In genomic region chr3:159775372-159775961, GRCh38 we compare ENCODE assay signal across 7 cellular contexts.
DNase-seq lines count a peak whose midpoint lies in the region; ATAC-seq and TF ChIP-seq lines count a peak whose summit lies in the region.

No MANE protein-coding gene starts in this region.

- H3K4me3 ChIP-seq in astrocyte of the spinal cord (ENCODE audit: low read depth, low read length) (no peak overlapping the region), upper lobe of left lung (no peak overlapping the region)

- no peak for TF ChIP-seq EP300 in upper lobe of left lung (IDR thresholded peaks at IDR 0.05)

- peak overlapping the region in 2 of 4 donors; percentile 7 to 57 for H3K27ac ChIP-seq in upper lobe of left lung

- TF ChIP-seq CTCF in astrocyte of the spinal cord (IDR thresholded peaks at IDR 0.05; ENCODE audit: low read depth, low read length): no peak
- TF ChIP-seq CTCF in upper lobe of left lung (IDR thresholded peaks at IDR 0.05): no peak

- TF ChIP-seq POLR2A in upper lobe of left lung (IDR thresholded peaks at IDR 0.05): peak in 1 of 4 donors; percentile 7

- DNase-seq in M059J (ENCODE audit: low read depth): peak; percentile 96
- peak; percentile 91 for DNase-seq in astrocyte of the spinal cord (ENCODE audit: low read depth, low spot score)
- DNase-seq in islet precursor cell: peak; percentile 65
- no peak for DNase-seq in upper lobe of left lung
- DNase-seq in NK-92 treated with Interleukin-12 subunit alpha and Interleukin-12 subunit beta, amount 100 ng/mL, for 24 hours (lab: John Stamatoyannopoulos, UW): no peak
- DNase-seq in activated CD4-positive, alpha-beta T cell treated with anti-CD3 and anti-CD28 coated beads, Interleukin-2, amount 10 ng/mL, durations not matched to agents 24 days and 14 days: no peak

- H3K4me3 Mint-ChIP-seq in activated CD4-positive, alpha-beta T cell treated with anti-CD3 and anti-CD28 coated beads, Interleukin-2, amount 10 ng/mL, durations not matched to agents 24 days and 14 days: no peak overlapping the region

- no peak overlapping the region for H3K27ac Mint-ChIP-seq in activated CD4-positive, alpha-beta T cell treated with anti-CD3 and anti-CD28 coated beads, Interleukin-2, amount 10 ng/mL, durations not matched to agents 24 days and 14 days

- peaks cover 20% of the 10 kb centered on the region for H3K27me3 Mint-ChIP-seq in activated CD4-positive, alpha-beta T cell treated with anti-CD3 and anti-CD28 coated beads, Interleukin-2, amount 10 ng/mL, durations not matched to agents 24 days and 14 days

- WGBS in upper lobe of left lung, 2 donors: 33 to 41% methylated on average over 5 of the region's 5 CpGs

- H3K27me3 ChIP-seq in upper lobe of left lung: no peaks in the 10 kb centered on the region

- peaks cover 0 to 10% (median 8%) of the 10 kb centered on the region in 4 donors for H3K4me1 ChIP-seq in upper lobe of left lung

- no peaks in the 10 kb centered on the region for H3K9me3 ChIP-seq in upper lobe of left lung

- no peaks in the 10 kb centered on the region for H3K9me3 Mint-ChIP-seq in activated CD4-positive, alpha-beta T cell treated with anti-CD3 and anti-CD28 coated beads, Interleukin-2, amount 10 ng/mL, durations not matched to agents 24 days and 14 days

- H3K36me3 ChIP-seq in upper lobe of left lung: no peaks in the 10 kb centered on the region

- in situ Hi-C loops in astrocyte of the spinal cord (cut with HindIII; ENCODE audit: low sequenced_read_pairs): no loop called here

- ATAC-seq in upper lobe of left lung (ENCODE audit: low FRiP score in 2 of 2) (peak; percentile 65 to 69), HG02642 (IDR thresholded peaks at IDR 0.05; ENCODE audit: poor library complexity, unreplicated experiment) (no peak)

- intact Hi-C loops in activated CD4-positive, alpha-beta T cell treated with anti-CD3 and anti-CD28 coated beads, Interleukin-2, amount 10 ng/mL, durations not matched to agents 24 days and 14 days (cut with micrococcal nuclease): no loop called here

- H3K36me3 Mint-ChIP-seq in activated CD4-positive, alpha-beta T cell treated with anti-CD3 and anti-CD28 coated beads, Interleukin-2, amount 10 ng/mL, durations not matched to agents 24 days and 14 days (ENCODE audit: low read depth): no peaks in the 10 kb centered on the region

- no peaks in the 10 kb centered on the region for H3K4me1 Mint-ChIP-seq in activated CD4-positive, alpha-beta T cell treated with anti-CD3 and anti-CD28 coated beads, Interleukin-2, amount 10 ng/mL, durations not matched to agents 24 days and 14 days

Comparison
In these comparisons a context has a peak if more than half of its experiments do, and no peak if none do; other contexts are left out.
1. DNase-seq: peak in M059J (single experiment), astrocyte of the spinal cord (single experiment) and islet precursor cell (single experiment); none in upper lobe of left lung (0 of 2), NK-92 treated with Interleukin-12 subunit alpha and Interleukin-12 subunit beta, amount 100 ng/mL, for 24 hours (single experiment) and activated CD4-positive, alpha-beta T cell treated with anti-CD3 and anti-CD28 coated beads, Interleukin-2, amount 10 ng/mL, durations not matched to agents 24 days and 14 days (single experiment).